ENCODE assay signal across 19 cellular contexts in genomic region chr2:73079636-73080035, GRCh38. TPM values are rescaled to one million over a fixed set of nuclear protein-coding genes. Genes with fewer than 3 reads are reported as not detected.
A peak's percentile ranks its signal among the peaks of the same experiment; 100 is the strongest.
DNase-seq lines count a peak whose midpoint lies in the region; ATAC-seq and TF ChIP-seq lines count a peak whose summit lies in the region.
"Had no signal": no experiment of that assay in that cellular context is flagged by ENCODE, and none has a peak within 500 bp of the region (broad histone marks: within the 10 kb centered on the region; RNA-seq: fewer than 3 reads in every experiment).

No MANE protein-coding gene starts in this region.

- H3K36me3 Mint-ChIP-seq in activated T-helper 17 cell treated with anti-CD3 and anti-CD28 coated beads, Interleukin-2, amount 50 U/mL, for 72 hours (ENCODE audit: low read depth): peaks cover 15% of the 10 kb centered on the region
- H3K36me3 Mint-ChIP-seq in stimulated activated effector memory CD8-positive, alpha-beta T cell treated with anti-CD3 and anti-CD28 coated beads, Interleukin-12 subunit alpha, Interleukin-12 subunit beta, amount 100 ng/mL, for 72 hours: peaks cover 6% of the 10 kb centered on the region
- H3K36me3 Mint-ChIP-seq: CD14-positive monocyte had no signal

- H3K36me3 ChIP-seq in BLaER1 treated with 17β-estradiol and CSF1 and Interleukin-3, amounts not matched to agents 10 nM and 100 nM: peaks cover 0 to 73% (median 20%) of the 10 kb centered on the region in 11 experiments; a peak in 13 of 22 replicates
- H3K36me3 ChIP-seq: BE2C had no signal

- no peak for DNase-seq in dorsolateral prefrontal cortex
- no peak for DNase-seq in stimulated activated effector memory CD8-positive, alpha-beta T cell treated with anti-CD3 and anti-CD28 coated beads, Interleukin-12 subunit alpha, Interleukin-12 subunit beta, amount 100 ng/mL, for 72 hours (ENCODE audit: low spot score in 2 of 2)
- DNase-seq in NCI-H524 treated with DMSO at 0.1 percent for 48 hours (lab: John Stamatoyannopoulos, UW): no peak
- no peak for DNase-seq in NCI-H2227 (lab: John Stamatoyannopoulos, UW; ENCODE audit: unreplicated experiment)
- DNase-seq: ACHN; BE2C; CD4-positive, alpha-beta memory T cell; DMS153; DMS79; GDM1; GM23248; IMR-90 had no signal

- no peaks in the 10 kb centered on the region for H3K27me3 Mint-ChIP-seq in activated T-helper 17 cell treated with anti-CD3 and anti-CD28 coated beads, Interleukin-2, amount 50 U/mL, for 72 hours
- H3K27me3 Mint-ChIP-seq: CD4-positive, alpha-beta memory T cell had no signal

- no peaks in the 10 kb centered on the region for H3K9me3 Mint-ChIP-seq in activated T-helper 17 cell treated with anti-CD3 and anti-CD28 coated beads, Interleukin-2, amount 50 U/mL, for 72 hours
- H3K9me3 Mint-ChIP-seq in stimulated activated effector memory CD8-positive, alpha-beta T cell treated with anti-CD3 and anti-CD28 coated beads, Interleukin-12 subunit alpha, Interleukin-12 subunit beta, amount 100 ng/mL, for 72 hours: no peaks in the 10 kb centered on the region
- H3K9me3 Mint-ChIP-seq: CD4-positive, alpha-beta memory T cell had no signal

- intact Hi-C loops in dorsolateral prefrontal cortex (cut with DNase I): loop anchor here in 1 of 2 donors (10.0 kb wide), 1 partner anchor 185 kb away; no protein-coding TSS in a partner anchor

- H3K27ac ChIP-seq in BLaER1 treated with 17β-estradiol and CSF1 and Interleukin-3, amounts not matched to agents 10 nM and 100 nM: no peak overlapping the region
- peak overlapping the region in 37 of 59 donors; percentile 12 to 78 (median 40) for H3K27ac ChIP-seq in dorsolateral prefrontal cortex
- H3K27ac ChIP-seq: GM23248, HL-60 had no signal

- peaks cover 14 to 98% (median 66%) of the 10 kb centered on the region in 11 experiments; a peak in 19 of 22 replicates for H4K20me1 ChIP-seq in BLaER1 treated with 17β-estradiol and CSF1 and Interleukin-3, amounts not matched to agents 10 nM and 100 nM

- no peak overlapping the region for H3K4me3 ChIP-seq in BLaER1 treated with 17β-estradiol and CSF1 and Interleukin-3, amounts not matched to agents 10 nM and 100 nM
- H3K4me3 ChIP-seq in dorsolateral prefrontal cortex: no peak overlapping the region
- H3K4me3 ChIP-seq: GM23248, HAP-1, K562 had no signal

- TF ChIP-seq CTCF in dorsolateral prefrontal cortex (IDR thresholded peaks at IDR 0.05 in 54 of 56, conservative IDR thresholded peaks at IDR 0.05 in 2 of 56; ENCODE audit: low read depth in 1 of 56, partially characterized antibody in 56 of 56): no peak

- H3K4me1 ChIP-seq in BLaER1 treated with 17β-estradiol and CSF1 and Interleukin-3, amounts not matched to agents 10 nM and 100 nM: peaks cover 20 to 79% (median 62%) of the 10 kb centered on the region in 10 experiments
- H3K4me1 ChIP-seq: BE2C, HAP-1 had no signal

- H3K4me1 Mint-ChIP-seq in activated T-helper 17 cell treated with anti-CD3 and anti-CD28 coated beads, Interleukin-2, amount 50 U/mL, for 72 hours: no peaks in the 10 kb centered on the region
- H3K4me1 Mint-ChIP-seq in stimulated activated effector memory CD8-positive, alpha-beta T cell treated with anti-CD3 and anti-CD28 coated beads, Interleukin-12 subunit alpha, Interleukin-12 subunit beta, amount 100 ng/mL, for 72 hours: peaks cover 12% of the 10 kb centered on the region
- H3K4me1 Mint-ChIP-seq: CD14-positive monocyte had no signal

- ATAC-seq in activated T-helper 17 cell treated with anti-CD3 and anti-CD28 coated beads, Interleukin-2, amount 50 U/mL, for 72 hours (replicated peaks): no peak
- ATAC-seq in stimulated activated effector memory CD8-positive, alpha-beta T cell treated with anti-CD3 and anti-CD28 coated beads, Interleukin-12 subunit alpha, Interleukin-12 subunit beta, amount 100 ng/mL, for 72 hours: no peak
- no peak for ATAC-seq in GM18511 (IDR thresholded peaks at IDR 0.05; ENCODE audit: unreplicated experiment)
- ATAC-seq: K562 had no signal

- H3K27me3 ChIP-seq in BLaER1 treated with 17β-estradiol and CSF1 and Interleukin-3, amounts not matched to agents 10 nM and 100 nM: no peaks in the 10 kb centered on the region
- H3K27me3 ChIP-seq in dorsolateral prefrontal cortex: no peaks in the 10 kb centered on the region
- H3K27me3 ChIP-seq: BE2C had no signal

- H3K4me3 Mint-ChIP-seq in activated T-helper 17 cell treated with anti-CD3 and anti-CD28 coated beads, Interleukin-2, amount 50 U/mL, for 72 hours: no peak overlapping the region
- no peak overlapping the region for H3K4me3 Mint-ChIP-seq in stimulated activated effector memory CD8-positive, alpha-beta T cell treated with anti-CD3 and anti-CD28 coated beads, Interleukin-12 subunit alpha, Interleukin-12 subunit beta, amount 100 ng/mL, for 72 hours
- H3K4me3 Mint-ChIP-seq: CD14-positive monocyte; CD4-positive, alpha-beta memory T cell had no signal

- peak overlapping the region in 6 of 11 experiments; percentile 9 to 60 (median 31); a peak in 3 of 22 replicates for H3K9ac ChIP-seq in BLaER1 treated with 17β-estradiol and CSF1 and Interleukin-3, amounts not matched to agents 10 nM and 100 nM
- H3K9ac ChIP-seq: GM23248 had no signal

- H3K4me2 ChIP-seq in BLaER1 treated with 17β-estradiol and CSF1 and Interleukin-3, amounts not matched to agents 10 nM and 100 nM: peak overlapping the region in 10 of 11 experiments; percentile 68 to 89 (median 81); a peak in 18 of 22 replicates

- peak overlapping the region; percentile 61 for H3K27ac Mint-ChIP-seq in activated T-helper 17 cell treated with anti-CD3 and anti-CD28 coated beads, Interleukin-2, amount 50 U/mL, for 72 hours
- peak overlapping the region; percentile 65 for H3K27ac Mint-ChIP-seq in stimulated activated effector memory CD8-positive, alpha-beta T cell treated with anti-CD3 and anti-CD28 coated beads, Interleukin-12 subunit alpha, Interleukin-12 subunit beta, amount 100 ng/mL, for 72 hours
- H3K27ac Mint-ChIP-seq: CD14-positive monocyte had no signal

- H3K9me3 ChIP-seq in BLaER1 treated with 17β-estradiol and CSF1 and Interleukin-3, amounts not matched to agents 10 nM and 100 nM (replicated peaks in 1 of 11): no peaks in the 10 kb centered on the region
- H3K9me3 ChIP-seq: BE2C, HAP-1 had no signal

RNA-seq across cellular contexts. Expression of gene SFXN5, which starts 8.1 kb away (rescaled TPM):
- total RNA-seq in activated T-helper 17 cell treated with anti-CD3 and anti-CD28 coated beads, Interleukin-2, amount 50 U/mL, for 72 hours: 10 to 100 TPM in 1 of 2 donors, 1 to 10 TPM in 1; 7.6 to 10.3 TPM
- total RNA-seq in dorsolateral prefrontal cortex: 100 to 1,000 TPM in 119 of 120 experiments, 10 to 100 TPM in 1; 82.7 to 370 (median 148) TPM

RNA-seq across cellular contexts. Expression of gene RAB11FIP5, which starts 33.1 kb away (rescaled TPM):
- 10 to 100 TPM; 15.5 to 29.9 TPM for total RNA-seq in activated T-helper 17 cell treated with anti-CD3 and anti-CD28 coated beads, Interleukin-2, amount 50 U/mL, for 72 hours
- total RNA-seq in dorsolateral prefrontal cortex: 10 to 100 TPM; 28.8 to 98.3 (median 66.8) TPM

Comparison
In these comparisons a context has a peak if more than half of its experiments do, and no peak if none do; other contexts are left out.
1. H3K27ac ChIP-seq: peak in dorsolateral prefrontal cortex (37 of 59); none in BLaER1 treated with 17β-estradiol and CSF1 and Interleukin-3, amounts not matched to agents 10 nM and 100 nM (0 of 11).
2. RNA of gene SFXN5, which starts 8.1 kb away (total RNA-seq): 82.7 to 370 TPM in dorsolateral prefrontal cortex; 7.6 to 10.3 TPM in activated T-helper 17 cell treated with anti-CD3 and anti-CD28 coated beads, Interleukin-2, amount 50 U/mL, for 72 hours; every median in the first group is over 4 times any median in the second.